In the genomic region with DNA sequence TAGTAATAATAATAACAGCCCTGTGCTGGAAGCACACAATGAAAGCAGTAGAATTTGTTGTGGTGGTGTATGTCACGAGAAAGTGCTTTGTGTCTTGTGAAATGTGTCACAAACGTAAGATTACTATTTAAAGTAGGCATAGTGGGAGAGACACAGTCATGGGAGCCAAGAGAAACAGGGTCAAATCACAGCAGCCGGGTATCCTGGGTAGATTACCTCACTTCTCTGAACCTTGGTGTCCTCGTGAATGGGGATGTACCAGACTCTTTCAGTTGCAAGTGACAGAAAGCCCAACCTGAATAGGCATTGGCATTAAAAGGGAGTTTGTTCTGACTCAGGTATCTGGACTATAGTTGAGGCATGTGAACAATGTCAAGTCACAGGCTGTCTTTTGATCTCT, we compare ENCODE assay signal across 24 cellular contexts.
"Had no signal": no experiment of that assay in that cellular context is flagged by ENCODE, and none has a peak within 500 bp of the region (broad histone marks: within the 10 kb centered on the region; RNA-seq: fewer than 3 reads in every experiment).

No MANE protein-coding gene starts in this region.

- H3K4me1 Mint-ChIP-seq: memory B cell had no signal

- H3K4me2 ChIP-seq: smooth muscle cell had no signal

- ATAC-seq: activated T-cell treated with anti-CD3 and anti-CD28 coated beads, Interleukin-2, amount 50 U/mL, for 4 hours; sciatic nerve had no signal

- H3K4me3 ChIP-seq: smooth muscle cell, thoracic aorta, vagina had no signal

- H3K4me3 Mint-ChIP-seq: activated T-cell treated with anti-CD3 and anti-CD28 coated beads, Interleukin-2, amount 50 U/mL, for 4 hours; dendritic cell treated with granulocyte-macrophage colony-stimulating factor and Interleukin-4, amounts not matched to agents 40 ng/mL and 50 ng/mL, for 4 days; memory B cell; nephron progenitor cell; type B pancreatic cell had no signal

- H3K36me3 ChIP-seq: thoracic aorta, vagina had no signal

- FAIRE-seq: TTC549 had no signal

- H3K27ac ChIP-seq: thoracic aorta, vagina had no signal

- H3K27ac Mint-ChIP-seq: dendritic cell treated with granulocyte-macrophage colony-stimulating factor and Interleukin-4, amounts not matched to agents 40 ng/mL and 50 ng/mL, for 4 days; memory B cell; nephron progenitor cell; type B pancreatic cell had no signal

- H3K36me3 Mint-ChIP-seq: memory B cell, type B pancreatic cell had no signal

- H3K27me3 Mint-ChIP-seq: type B pancreatic cell had no signal

- H3K27me3 ChIP-seq: vagina had no signal

- H3K4me1 ChIP-seq: vagina had no signal

- DNase-seq: activated CD4-positive, alpha-beta T cell treated with anti-CD3 and anti-CD28 coated beads for 1 hour; activated CD8-positive, alpha-beta memory T cell treated with anti-CD3 and anti-CD28 coated beads for 24 hours; activated CD8-positive, alpha-beta memory T cell treated with anti-CD3 and anti-CD28 coated beads, Interleukin-2, amount 50 U/mL, for 4 hours; activated naive CD4-positive, alpha-beta T cell treated with Interleukin-2 at 50 U/mL for 16 hours; activated T-cell treated with anti-CD3 and anti-CD28 coated beads, Interleukin-2, amount 50 U/mL, for 4 hours; amygdala; effector CD4-positive, alpha-beta T cell; foreskin melanocyte; glutamatergic neuron; hypothalamus; nephron progenitor cell; nucleus accumbens; posterior cingulate gyrus; stimulated activated CD4-positive, alpha-beta T cell treated with anti-CD3 and anti-CD28 coated beads, Interleukin-15, amount 100 ng/mL, for 24 hours; stimulated activated naive CD4-positive, alpha-beta T cell; T-helper 1 cell had no signal

- H3K9me3 Mint-ChIP-seq: nephron progenitor cell, type B pancreatic cell had no signal

- H3K9me3 ChIP-seq: thoracic aorta, vagina had no signal
